In genomic region chr5:57889558-57889957, GRCh38 we compare ENCODE assay signal across 9 cellular contexts.
DNase-seq lines count a peak whose midpoint lies in the region; TF ChIP-seq lines count a peak whose summit lies in the region.
"Had no signal": no experiment of that assay in that cellular context is flagged by ENCODE, and none has a peak within 500 bp of the region (broad histone marks: within the 10 kb centered on the region; RNA-seq: fewer than 3 reads in every experiment).

No MANE protein-coding gene starts in this region.

- peak; percentile 41 to 55 for DNase-seq in Caco-2
- peak; percentile 14 for DNase-seq in NCI-H146 (lab: John Stamatoyannopoulos, UW)
- peak; percentile 82 for DNase-seq in choroid plexus epithelial cell (ENCODE audit: low read depth)
- DNase-seq in lung microvascular endothelial cell (ENCODE audit: low read depth in 2 of 2): peak; percentile 70 to 86
- no peak for DNase-seq in NCI-H446 (lab: John Stamatoyannopoulos, UW)
- no peak for DNase-seq in CD4-positive, alpha-beta memory T cell
- no peak for DNase-seq in activated T-cell treated with anti-CD3 and anti-CD28 coated beads, Interleukin-2, amount 50 U/mL, for 24 hours
- DNase-seq in stimulated activated naive CD4-positive, alpha-beta T cell (lab: John Stamatoyannopoulos, UW): no peak

- CTCF ChIA-PET in Caco-2 (lab: Charles Lee): interaction anchor here (0.6 to 1.3 kb wide), 3 partner anchors 110 to 571 kb away, joined by 3 to 8 read pairs (median 5); no protein-coding TSS in a partner anchor
- CTCF ChIA-PET in CD4-positive, alpha-beta memory T cell (lab: Charles Lee; ENCODE audit: partially characterized antibody): no interaction called here

- H3K4me1 Mint-ChIP-seq in Caco-2 (ENCODE audit: low read depth, unreplicated experiment): no peaks in the 10 kb centered on the region
- no peaks in the 10 kb centered on the region for H3K4me1 Mint-ChIP-seq in CD4-positive, alpha-beta memory T cell
- H3K4me1 Mint-ChIP-seq in activated T-cell treated with anti-CD3 and anti-CD28 coated beads, Interleukin-2, amount 50 U/mL, for 24 hours (ENCODE audit: low read depth): no peaks in the 10 kb centered on the region

- no peak overlapping the region for H3K27ac ChIP-seq in CD4-positive, alpha-beta memory T cell (ENCODE audit: low read depth, low read length)
- H3K27ac ChIP-seq: HL-60 had no signal

- no peaks in the 10 kb centered on the region for H3K4me1 ChIP-seq in Caco-2
- H3K4me1 ChIP-seq in CD4-positive, alpha-beta memory T cell (ENCODE audit: insufficient read depth, low read length): no peaks in the 10 kb centered on the region

- no peak overlapping the region for H3K4me3 Mint-ChIP-seq in Caco-2 (ENCODE audit: unreplicated experiment)
- no peak overlapping the region for H3K4me3 Mint-ChIP-seq in CD4-positive, alpha-beta memory T cell
- H3K4me3 Mint-ChIP-seq in activated T-cell treated with anti-CD3 and anti-CD28 coated beads, Interleukin-2, amount 50 U/mL, for 24 hours: no peak overlapping the region

- POLR2A ChIA-PET in Caco-2 (lab: Charles Lee): no interaction called here
- POLR2A ChIA-PET in CD4-positive, alpha-beta memory T cell (lab: Charles Lee; ENCODE audit: partially characterized antibody): no interaction called here

- no peaks in the 10 kb centered on the region for H3K27me3 Mint-ChIP-seq in Caco-2 (ENCODE audit: insufficient read depth, unreplicated experiment)
- peaks cover 1 to 2% of the 10 kb centered on the region in 2 donors for H3K27me3 Mint-ChIP-seq in CD4-positive, alpha-beta memory T cell
- no peaks in the 10 kb centered on the region for H3K27me3 Mint-ChIP-seq in activated T-cell treated with anti-CD3 and anti-CD28 coated beads, Interleukin-2, amount 50 U/mL, for 24 hours

- H3K27ac Mint-ChIP-seq in Caco-2 (ENCODE audit: unreplicated experiment): no peak overlapping the region
- H3K27ac Mint-ChIP-seq in CD4-positive, alpha-beta memory T cell: no peak overlapping the region
- H3K27ac Mint-ChIP-seq in activated T-cell treated with anti-CD3 and anti-CD28 coated beads, Interleukin-2, amount 50 U/mL, for 24 hours: no peak overlapping the region

- no peaks in the 10 kb centered on the region for H3K36me3 ChIP-seq in Caco-2 (ENCODE audit: control insufficient read depth, insufficient read depth, low read length)
- H3K36me3 ChIP-seq in CD4-positive, alpha-beta memory T cell (ENCODE audit: insufficient read depth, low read length): no peaks in the 10 kb centered on the region

- H3K36me3 Mint-ChIP-seq in Caco-2 (ENCODE audit: insufficient read depth, unreplicated experiment): no peaks in the 10 kb centered on the region
- H3K36me3 Mint-ChIP-seq in CD4-positive, alpha-beta memory T cell: no peaks in the 10 kb centered on the region
- H3K36me3 Mint-ChIP-seq in activated T-cell treated with anti-CD3 and anti-CD28 coated beads, Interleukin-2, amount 50 U/mL, for 24 hours (ENCODE audit: low read depth): no peaks in the 10 kb centered on the region

- H3K9me3 ChIP-seq in Caco-2: no peaks in the 10 kb centered on the region
- no peaks in the 10 kb centered on the region for H3K9me3 ChIP-seq in CD4-positive, alpha-beta memory T cell (ENCODE audit: control insufficient read depth in 1 of 2, low read length in 2 of 2)

- intact Hi-C loops in Caco-2 (cut with micrococcal nuclease; ENCODE audit: unreplicated experiment): loop anchor here (5.0 kb wide), 1 partner anchor 392 kb away; no protein-coding TSS in a partner anchor
- intact Hi-C loops in CD4-positive, alpha-beta memory T cell (cut with micrococcal nuclease): no loop called here

- no peaks in the 10 kb centered on the region for H3K27me3 ChIP-seq in Caco-2 (replicated peaks; ENCODE audit: control insufficient read depth, insufficient read depth, low read length)
- no peaks in the 10 kb centered on the region for H3K27me3 ChIP-seq in CD4-positive, alpha-beta memory T cell (ENCODE audit: insufficient read depth, low read length)

- H3K9me3 Mint-ChIP-seq in Caco-2 (ENCODE audit: unreplicated experiment): no peaks in the 10 kb centered on the region
- peaks cover 0 to 1% (median 0%) of the 10 kb centered on the region in 8 donors for H3K9me3 Mint-ChIP-seq in CD4-positive, alpha-beta memory T cell
- no peaks in the 10 kb centered on the region for H3K9me3 Mint-ChIP-seq in activated T-cell treated with anti-CD3 and anti-CD28 coated beads, Interleukin-2, amount 50 U/mL, for 24 hours

- peak; percentile 48 to 59 for TF ChIP-seq CTCF in Caco-2 (IDR thresholded peaks at IDR 0.05; ENCODE audit: insufficient read depth in 1 of 2, low read depth in 1 of 2, low read length in 1 of 2, severe bottlenecking in 1 of 2, unreplicated experiment in 1 of 2)
- peak; percentile 69 for TF ChIP-seq CTCF in choroid plexus epithelial cell (conservative IDR thresholded peaks at IDR 0.05; ENCODE audit: low read depth, low read length)

- H3K4me3 ChIP-seq in Caco-2 (ENCODE audit: low read depth, low read length) (no peak overlapping the region), choroid plexus epithelial cell (ENCODE audit: low read depth, low read length) (no peak overlapping the region)
- H3K4me3 ChIP-seq in CD4-positive, alpha-beta memory T cell (ENCODE audit: low read length in 2 of 2): no peak overlapping the region

- BruUV-seq in Caco-2 (replicated peaks; lab: Mats Ljungman, UMichigan): no TSS peak

Comparison
In these comparisons a context has a peak if more than half of its experiments do, and no peak if none do; other contexts are left out.
1. DNase-seq: peak in Caco-2 (2 of 2), NCI-H146 (single experiment), choroid plexus epithelial cell (single experiment) and lung microvascular endothelial cell (2 of 2); none in NCI-H446 (0 of 2), CD4-positive, alpha-beta memory T cell (0 of 5), activated T-cell treated with anti-CD3 and anti-CD28 coated beads, Interleukin-2, amount 50 U/mL, for 24 hours (single experiment) and stimulated activated naive CD4-positive, alpha-beta T cell (0 of 6).